ENCODE assay signal across 29 cellular contexts in genomic region chr6:37317312-37318038, GRCh38. TPM values are rescaled to one million over a fixed set of nuclear protein-coding genes. Genes with fewer than 3 reads are reported as not detected.
DNase-seq lines count a peak whose midpoint lies in the region; ATAC-seq and TF ChIP-seq lines count a peak whose summit lies in the region.
"Had no signal": no experiment of that assay in that cellular context is flagged by ENCODE, and none has a peak within 500 bp of the region (broad histone marks: within the 10 kb centered on the region; RNA-seq: fewer than 3 reads in every experiment).

No MANE protein-coding gene starts in this region.

- H3K27me3 ChIP-seq in Panc1 (ENCODE audit: control insufficient read depth, insufficient read depth, low read length) (no peaks in the 10 kb centered on the region), adrenal gland (no peaks in the 10 kb centered on the region)
- H3K27me3 ChIP-seq: BE2C had no signal

- no peaks in the 10 kb centered on the region for H3K9me3 ChIP-seq in Panc1 (ENCODE audit: control insufficient read depth, insufficient read depth, low read depth, low read length)
- H3K9me3 ChIP-seq in adrenal gland (replicated peaks in 1 of 3) = no peaks in the 10 kb centered on the region
- H3K9me3 ChIP-seq: BE2C had no signal

- CTCF ChIA-PET in activated CD8-positive, alpha-beta memory T cell treated with anti-CD3 and anti-CD28 coated beads, Interleukin-2, amount 10 ng/mL, durations not matched to agents 7 days and 5 days (lab: Charles Lee) = interaction anchor here (1.3 to 4.1 kb wide), 3 partner anchors 8 to 375 kb away, joined by 3 to 26 read pairs (median 5); no protein-coding TSS in a partner anchor
- CTCF ChIA-PET in Panc1 (lab: Charles Lee) = interaction anchor here (0.6 kb wide), 1 partner anchor 535 kb away, joined by 6 read pairs; no protein-coding TSS in a partner anchor

- in situ Hi-C loops in Panc1 (cut with HindIII; ENCODE audit: low pct_unique_long_range_greater_than_20kb, low sequenced_read_pairs) = no loop called here

- H3K4me3 ChIP-seq in Panc1 (ENCODE audit: low read depth in 2 of 2, low read length in 2 of 2) (no peak overlapping the region), adrenal gland (no peak overlapping the region)

- intact Hi-C loops in Panc1 (cut with micrococcal nuclease; ENCODE audit: unreplicated experiment) = no loop called here
- intact Hi-C loops in adrenal gland (cut with DNase I) = no loop called here

- H3K36me3 ChIP-seq in Panc1 (ENCODE audit: control insufficient read depth, insufficient read depth, low read length) (0 out of 2 replicates have a peak, but pooled peaks cover 3% of the 10 kb centered on the region), adrenal gland (replicated peaks in 1 of 2) (peaks cover 0 to 54% of the 10 kb centered on the region in 2 donors)

- no peak overlapping the region for H3K4me3 Mint-ChIP-seq in activated CD8-positive, alpha-beta memory T cell treated with anti-CD3 and anti-CD28 coated beads, Interleukin-2, amount 10 ng/mL, durations not matched to agents 7 days and 5 days
- H3K4me3 Mint-ChIP-seq: IgD-negative memory B cell had no signal

- no peaks in the 10 kb centered on the region for H3K9me3 Mint-ChIP-seq in activated CD8-positive, alpha-beta memory T cell treated with anti-CD3 and anti-CD28 coated beads, Interleukin-2, amount 10 ng/mL, durations not matched to agents 7 days and 5 days (ENCODE audit: low read depth)
- H3K9me3 Mint-ChIP-seq: IgD-negative memory B cell had no signal

- H3K27me3 Mint-ChIP-seq in activated CD8-positive, alpha-beta memory T cell treated with anti-CD3 and anti-CD28 coated beads, Interleukin-2, amount 10 ng/mL, durations not matched to agents 7 days and 5 days = no peaks in the 10 kb centered on the region
- H3K27me3 Mint-ChIP-seq: IgD-negative memory B cell had no signal

- WGBS in adrenal gland, 4 donors = 91 to 96% (median 93%) methylated on average over 5 of the region's 5 CpGs

- H3K27ac ChIP-seq in Panc1 (ENCODE audit: low read length) (no peak overlapping the region), adrenal gland (no peak overlapping the region)
- H3K27ac ChIP-seq: HL-60, KMS-11, RWPE1 had no signal

- H3K36me3 Mint-ChIP-seq in activated CD8-positive, alpha-beta memory T cell treated with anti-CD3 and anti-CD28 coated beads, Interleukin-2, amount 10 ng/mL, durations not matched to agents 7 days and 5 days = peaks cover 12% of the 10 kb centered on the region

- POLR2A ChIA-PET in Panc1 (lab: Charles Lee) = no interaction called here

- ATAC-seq in activated CD8-positive, alpha-beta memory T cell treated with anti-CD3 and anti-CD28 coated beads, Interleukin-2, amount 10 ng/mL, durations not matched to agents 7 days and 5 days = no peak
- ATAC-seq in HG03045 (IDR thresholded peaks at IDR 0.05; ENCODE audit: unreplicated experiment) = peak; percentile 51
- ATAC-seq in Panc1 = no peak
- ATAC-seq: PC-3 had no signal

- H3K4me1 ChIP-seq in Panc1 (ENCODE audit: control insufficient read depth, insufficient read depth, low read length) (no peaks in the 10 kb centered on the region), adrenal gland (replicated peaks in 1 of 2) (peaks cover 3 to 16% of the 10 kb centered on the region in 2 donors)

- no peak overlapping the region for H3K27ac Mint-ChIP-seq in activated CD8-positive, alpha-beta memory T cell treated with anti-CD3 and anti-CD28 coated beads, Interleukin-2, amount 10 ng/mL, durations not matched to agents 7 days and 5 days
- H3K27ac Mint-ChIP-seq: IgD-negative memory B cell had no signal

- H3K4me1 Mint-ChIP-seq in activated CD8-positive, alpha-beta memory T cell treated with anti-CD3 and anti-CD28 coated beads, Interleukin-2, amount 10 ng/mL, durations not matched to agents 7 days and 5 days = peaks cover 8% of the 10 kb centered on the region

- no peak for TF ChIP-seq POLR2A in adrenal gland (IDR thresholded peaks at IDR 0.05)

- no peak for TF ChIP-seq CTCF in Panc1 (IDR thresholded peaks at IDR 0.05)
- TF ChIP-seq CTCF in adrenal gland (IDR thresholded peaks at IDR 0.05) = no peak

- DNase-seq in activated CD8-positive, alpha-beta memory T cell treated with anti-CD3 and anti-CD28 coated beads, Interleukin-2, amount 10 ng/mL, durations not matched to agents 7 days and 5 days = peak; percentile 12
- DNase-seq in activated CD8-positive, alpha-beta memory T cell treated with anti-CD3 and anti-CD28 coated beads, Interleukin-2, amount 50 U/mL, for 48 hours = no peak
- no peak for DNase-seq in Panc1 (ENCODE audit: low read depth, low spot score)
- DNase-seq in glomerular visceral epithelial cell (ENCODE audit: extremely low spot score) = no peak
- DNase-seq in C1 segment of cervical spinal cord (lab: John Stamatoyannopoulos, UW) = no peak
- no peak for DNase-seq in RKO (ENCODE audit: low spot score)
- DNase-seq in adrenal gland = no peak
- DNase-seq: 8988T; ACHN; BE2C; DMS153; DND-41; H7; NCI-H1092; NCI-H1417 treated with DMSO at 0.1 percent for 48 hours; NCI-H1694 treated with DMSO at 0.1 percent for 48 hours; NCI-H2081; NCI-H345; NCI-H524; NCI-H748 treated with DMSO at 0.1 percent for 48 hours; NK-92 treated with Interleukin-12 subunit alpha and Interleukin-12 subunit beta, amount 100 ng/mL, for 24 hours; PC-3; SHP77; T-helper 1 cell had no signal

- BruUV-seq in Panc1 (replicated peaks; lab: Mats Ljungman, UMichigan) = TSS peak; percentile 59

RNA-seq across cellular contexts. Expression of gene RNF8, which starts 36.3 kb away (rescaled TPM):
- total RNA-seq in activated CD8-positive, alpha-beta memory T cell treated with anti-CD3 and anti-CD28 coated beads, Interleukin-2, amount 10 ng/mL, durations not matched to agents 7 days and 5 days = 10 to 100 TPM; 28.3 to 31.1 TPM
- 21.1 TPM for total RNA-seq in Panc1 (2021; ENCODE audit: unreplicated experiment)
- polyA plus RNA-seq in Panc1 (2012; ENCODE audit: insufficient read length) = 14.9 TPM
- total RNA-seq in adrenal gland = 10 to 100 TPM; 15.4 to 54.6 (median 19.0) TPM
- polyA plus RNA-seq in adrenal gland = 10 to 100 TPM; 13.1 to 29.4 (median 23.5) TPM

RNA-seq across cellular contexts. Expression of gene TMEM217, which starts 59.5 kb away (rescaled TPM):
- 1 to 10 TPM; 2.7 to 5.7 TPM for total RNA-seq in activated CD8-positive, alpha-beta memory T cell treated with anti-CD3 and anti-CD28 coated beads, Interleukin-2, amount 10 ng/mL, durations not matched to agents 7 days and 5 days
- total RNA-seq in Panc1 (2021; ENCODE audit: unreplicated experiment) (4.0 TPM), adrenal gland (10 to 100 TPM in 1 of 8 donors, 1 to 10 TPM in 6, not detected in 1; 1.5 to 23.2 (median 5.6) TPM)
- 1.4 TPM for polyA plus RNA-seq in Panc1 (2012; ENCODE audit: insufficient read length)
- 10 to 100 TPM in 1 of 3 donors, 1 to 10 TPM in 2; 1.7 to 26.7 (median 5.2) TPM for polyA plus RNA-seq in adrenal gland
- polyA plus RNA-seq: IgD-negative memory B cell had no signal

RNA-seq across cellular contexts. Expression of gene TBC1D22B, which starts 59.9 kb away (rescaled TPM):
- 10 to 100 TPM; 17.3 to 17.9 TPM for total RNA-seq in activated CD8-positive, alpha-beta memory T cell treated with anti-CD3 and anti-CD28 coated beads, Interleukin-2, amount 10 ng/mL, durations not matched to agents 7 days and 5 days
- total RNA-seq in Panc1 (2021; ENCODE audit: unreplicated experiment) (13.0 TPM), adrenal gland (10 to 100 TPM; 11.2 to 21.9 (median 17.3) TPM)
- 8.0 TPM for polyA plus RNA-seq in Panc1 (2012; ENCODE audit: insufficient read length)
- polyA plus RNA-seq in adrenal gland = 10 to 100 TPM in 2 of 3 donors, 1 to 10 TPM in 1; 9.1 to 20.5 (median 12.4) TPM
